1 cellular context compared by ENCODE assay signal in the genomic region with DNA sequence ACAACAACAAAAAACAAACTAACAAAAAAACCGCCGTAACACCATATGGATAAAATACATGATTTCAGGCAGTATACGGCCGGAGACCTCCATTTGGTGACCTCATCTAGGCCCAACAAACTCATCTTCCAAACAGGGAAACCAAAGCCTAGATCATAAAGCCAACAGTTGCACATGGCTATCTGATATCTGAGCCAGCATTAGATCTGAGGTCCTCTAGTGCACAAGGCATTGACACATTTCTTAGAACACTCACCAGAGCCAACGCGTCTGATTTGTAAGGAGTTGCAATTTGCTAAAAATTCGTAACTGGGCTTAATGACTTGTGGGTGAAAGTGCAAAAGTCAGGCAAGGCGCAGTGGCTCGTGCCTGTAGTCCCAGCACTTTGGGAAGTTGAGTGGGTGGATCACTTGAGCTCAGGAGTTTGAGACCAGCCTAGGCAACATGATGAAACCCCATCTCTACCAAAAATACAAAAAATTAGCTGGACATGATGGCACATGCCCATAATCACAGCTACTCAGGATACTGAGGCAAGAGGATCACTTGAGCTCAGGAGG.
TF ChIP-seq lines count a peak whose summit lies in the region.

No MANE protein-coding gene starts in this region.

TF ChIP-seq in K562, 482 proteins besides CTCF, POLR2A, EP300 and RAD21 (continued from another document and continues in another):
- TF ChIP-seq MAZ (CRISPR knock-in tag; conservative IDR thresholded peaks at IDR 0.05 in 1 of 2, IDR thresholded peaks at IDR 0.05 in 1 of 2) (peak in 1 of 2 experiments; percentile 44; a peak in 1 of 4 replicates), CXXC5 (CRISPR knock-in tag; IDR thresholded peaks at IDR 0.05) (peak; percentile 37; the same call in 1 of the 2 replicates), FOXK2 (conservative IDR thresholded peaks at IDR 0.05 in 1 of 2, IDR thresholded peaks at IDR 0.05 in 1 of 2; ENCODE audit: low read depth in 2 of 2) (no peak), MCM5 (IDR thresholded peaks at IDR 0.05; ENCODE audit: low read depth) (no peak), PHB2 (IDR thresholded peaks at IDR 0.05; ENCODE audit: low read depth) (no peak), NR2C1 (IDR thresholded peaks at IDR 0.05) (no peak), NR2C1 (tag; IDR thresholded peaks at IDR 0.05) (peak; percentile 76), FOXP1 (CRISPR knock-in tag; IDR thresholded peaks at IDR 0.05) (no peak), NCOA1 (IDR thresholded peaks at IDR 0.05; ENCODE audit: low read depth) (no peak), CEBPG (CRISPR knock-in tag; IDR thresholded peaks at IDR 0.05) (no peak), CEBPG (tag; conservative IDR thresholded peaks at IDR 0.05 in 1 of 2, IDR thresholded peaks at IDR 0.05 in 1 of 2) (peak in 1 of 2 experiments; percentile 56; a peak in 1 of 4 replicates), HDAC2 (IDR thresholded peaks at IDR 0.05) (no peak), ZFX (CRISPR knock-in tag; IDR thresholded peaks at IDR 0.05) (no peak), ZSCAN32 (CRISPR knock-in tag; IDR thresholded peaks at IDR 0.05) (no peak), EGR1 (conservative IDR thresholded peaks at IDR 0.05) (peak; percentile 62), ZNF561 (CRISPR knock-in tag; conservative IDR thresholded peaks at IDR 0.05) (no peak), NCOA2 (IDR thresholded peaks at IDR 0.05; ENCODE audit: partially characterized antibody in 2 of 2) (no peak), POLR2G (IDR thresholded peaks at IDR 0.05; ENCODE audit: low read depth, low read length) (no peak), EP400 (IDR thresholded peaks at IDR 0.05) (no peak), KDM4B (IDR thresholded peaks at IDR 0.05; ENCODE audit: borderline replicate concordance in 2 of 2, low read depth in 1 of 2) (no peak), ZNF184 (CRISPR knock-in tag; IDR thresholded peaks at IDR 0.05) (no peak)
- TF ChIP-seq, protein P1, sequence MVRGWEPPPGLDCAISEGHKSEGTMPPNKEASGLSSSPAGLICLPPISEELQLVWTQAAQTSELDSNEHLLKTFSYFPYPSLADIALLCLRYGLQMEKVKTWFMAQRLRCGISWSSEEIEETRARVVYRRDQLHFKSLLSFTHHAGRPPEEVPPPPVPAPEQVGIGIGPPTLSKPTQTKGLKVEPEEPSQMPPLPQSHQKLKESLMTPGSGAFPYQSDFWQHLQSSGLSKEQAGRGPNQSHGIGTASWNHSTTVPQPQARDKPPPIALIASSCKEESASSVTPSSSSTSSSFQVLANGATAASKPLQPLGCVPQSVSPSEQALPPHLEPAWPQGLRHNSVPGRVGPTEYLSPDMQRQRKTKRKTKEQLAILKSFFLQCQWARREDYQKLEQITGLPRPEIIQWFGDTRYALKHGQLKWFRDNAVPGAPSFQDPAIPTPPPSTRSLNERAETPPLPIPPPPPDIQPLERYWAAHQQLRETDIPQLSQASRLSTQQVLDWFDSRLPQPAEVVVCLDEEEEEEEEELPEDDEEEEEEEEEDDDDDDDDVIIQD (CRISPR knock-in tag; IDR thresholded peaks at IDR 0.05): no peak
- TF ChIP-seq, protein P2, sequence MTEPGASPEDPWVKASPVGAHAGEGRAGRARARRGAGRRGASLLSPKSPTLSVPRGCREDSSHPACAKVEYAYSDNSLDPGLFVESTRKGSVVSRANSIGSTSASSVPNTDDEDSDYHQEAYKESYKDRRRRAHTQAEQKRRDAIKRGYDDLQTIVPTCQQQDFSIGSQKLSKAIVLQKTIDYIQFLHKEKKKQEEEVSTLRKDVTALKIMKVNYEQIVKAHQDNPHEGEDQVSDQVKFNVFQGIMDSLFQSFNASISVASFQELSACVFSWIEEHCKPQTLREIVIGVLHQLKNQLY (CRISPR knock-in tag; conservative IDR thresholded peaks at IDR 0.05): no peak
- TF ChIP-seq, protein P3, sequence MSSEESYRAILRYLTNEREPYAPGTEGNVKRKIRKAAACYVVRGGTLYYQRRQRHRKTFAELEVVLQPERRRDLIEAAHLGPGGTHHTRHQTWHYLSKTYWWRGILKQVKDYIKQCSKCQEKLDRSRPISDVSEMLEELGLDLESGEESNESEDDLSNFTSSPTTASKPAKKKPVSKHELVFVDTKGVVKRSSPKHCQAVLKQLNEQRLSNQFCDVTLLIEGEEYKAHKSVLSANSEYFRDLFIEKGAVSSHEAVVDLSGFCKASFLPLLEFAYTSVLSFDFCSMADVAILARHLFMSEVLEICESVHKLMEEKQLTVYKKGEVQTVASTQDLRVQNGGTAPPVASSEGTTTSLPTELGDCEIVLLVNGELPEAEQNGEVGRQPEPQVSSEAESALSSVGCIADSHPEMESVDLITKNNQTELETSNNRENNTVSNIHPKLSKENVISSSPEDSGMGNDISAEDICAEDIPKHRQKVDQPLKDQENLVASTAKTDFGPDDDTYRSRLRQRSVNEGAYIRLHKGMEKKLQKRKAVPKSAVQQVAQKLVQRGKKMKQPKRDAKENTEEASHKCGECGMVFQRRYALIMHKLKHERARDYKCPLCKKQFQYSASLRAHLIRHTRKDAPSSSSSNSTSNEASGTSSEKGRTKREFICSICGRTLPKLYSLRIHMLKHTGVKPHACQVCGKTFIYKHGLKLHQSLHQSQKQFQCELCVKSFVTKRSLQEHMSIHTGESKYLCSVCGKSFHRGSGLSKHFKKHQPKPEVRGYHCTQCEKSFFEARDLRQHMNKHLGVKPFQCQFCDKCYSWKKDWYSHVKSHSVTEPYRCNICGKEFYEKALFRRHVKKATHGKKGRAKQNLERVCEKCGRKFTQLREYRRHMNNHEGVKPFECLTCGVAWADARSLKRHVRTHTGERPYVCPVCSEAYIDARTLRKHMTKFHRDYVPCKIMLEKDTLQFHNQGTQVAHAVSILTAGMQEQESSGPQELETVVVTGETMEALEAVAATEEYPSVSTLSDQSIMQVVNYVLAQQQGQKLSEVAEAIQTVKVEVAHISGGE (CRISPR knock-in tag; IDR thresholded peaks at IDR 0.05): no peak
- TF ChIP-seq, protein P4, sequence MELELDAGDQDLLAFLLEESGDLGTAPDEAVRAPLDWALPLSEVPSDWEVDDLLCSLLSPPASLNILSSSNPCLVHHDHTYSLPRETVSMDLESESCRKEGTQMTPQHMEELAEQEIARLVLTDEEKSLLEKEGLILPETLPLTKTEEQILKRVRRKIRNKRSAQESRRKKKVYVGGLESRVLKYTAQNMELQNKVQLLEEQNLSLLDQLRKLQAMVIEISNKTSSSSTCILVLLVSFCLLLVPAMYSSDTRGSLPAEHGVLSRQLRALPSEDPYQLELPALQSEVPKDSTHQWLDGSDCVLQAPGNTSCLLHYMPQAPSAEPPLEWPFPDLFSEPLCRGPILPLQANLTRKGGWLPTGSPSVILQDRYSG (tag; conservative IDR thresholded peaks at IDR 0.05; ENCODE audit: low read depth): no peak; the same call in 1 of the 2 replicates
- TF ChIP-seq, protein P5, sequence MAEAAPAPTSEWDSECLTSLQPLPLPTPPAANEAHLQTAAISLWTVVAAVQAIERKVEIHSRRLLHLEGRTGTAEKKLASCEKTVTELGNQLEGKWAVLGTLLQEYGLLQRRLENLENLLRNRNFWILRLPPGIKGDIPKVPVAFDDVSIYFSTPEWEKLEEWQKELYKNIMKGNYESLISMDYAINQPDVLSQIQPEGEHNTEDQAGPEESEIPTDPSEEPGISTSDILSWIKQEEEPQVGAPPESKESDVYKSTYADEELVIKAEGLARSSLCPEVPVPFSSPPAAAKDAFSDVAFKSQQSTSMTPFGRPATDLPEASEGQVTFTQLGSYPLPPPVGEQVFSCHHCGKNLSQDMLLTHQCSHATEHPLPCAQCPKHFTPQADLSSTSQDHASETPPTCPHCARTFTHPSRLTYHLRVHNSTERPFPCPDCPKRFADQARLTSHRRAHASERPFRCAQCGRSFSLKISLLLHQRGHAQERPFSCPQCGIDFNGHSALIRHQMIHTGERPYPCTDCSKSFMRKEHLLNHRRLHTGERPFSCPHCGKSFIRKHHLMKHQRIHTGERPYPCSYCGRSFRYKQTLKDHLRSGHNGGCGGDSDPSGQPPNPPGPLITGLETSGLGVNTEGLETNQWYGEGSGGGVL (CRISPR knock-in tag; IDR thresholded peaks at IDR 0.05): no peak
- TF ChIP-seq, protein P6, sequence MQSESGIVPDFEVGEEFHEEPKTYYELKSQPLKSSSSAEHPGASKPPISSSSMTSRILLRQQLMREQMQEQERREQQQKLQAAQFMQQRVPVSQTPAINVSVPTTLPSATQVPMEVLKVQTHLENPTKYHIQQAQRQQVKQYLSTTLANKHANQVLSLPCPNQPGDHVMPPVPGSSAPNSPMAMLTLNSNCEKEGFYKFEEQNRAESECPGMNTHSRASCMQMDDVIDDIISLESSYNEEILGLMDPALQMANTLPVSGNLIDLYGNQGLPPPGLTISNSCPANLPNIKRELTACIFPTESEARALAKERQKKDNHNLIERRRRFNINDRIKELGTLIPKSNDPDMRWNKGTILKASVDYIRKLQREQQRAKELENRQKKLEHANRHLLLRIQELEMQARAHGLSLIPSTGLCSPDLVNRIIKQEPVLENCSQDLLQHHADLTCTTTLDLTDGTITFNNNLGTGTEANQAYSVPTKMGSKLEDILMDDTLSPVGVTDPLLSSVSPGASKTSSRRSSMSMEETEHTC (IDR thresholded peaks at IDR 0.05): no peak
- TF ChIP-seq, protein P7, sequence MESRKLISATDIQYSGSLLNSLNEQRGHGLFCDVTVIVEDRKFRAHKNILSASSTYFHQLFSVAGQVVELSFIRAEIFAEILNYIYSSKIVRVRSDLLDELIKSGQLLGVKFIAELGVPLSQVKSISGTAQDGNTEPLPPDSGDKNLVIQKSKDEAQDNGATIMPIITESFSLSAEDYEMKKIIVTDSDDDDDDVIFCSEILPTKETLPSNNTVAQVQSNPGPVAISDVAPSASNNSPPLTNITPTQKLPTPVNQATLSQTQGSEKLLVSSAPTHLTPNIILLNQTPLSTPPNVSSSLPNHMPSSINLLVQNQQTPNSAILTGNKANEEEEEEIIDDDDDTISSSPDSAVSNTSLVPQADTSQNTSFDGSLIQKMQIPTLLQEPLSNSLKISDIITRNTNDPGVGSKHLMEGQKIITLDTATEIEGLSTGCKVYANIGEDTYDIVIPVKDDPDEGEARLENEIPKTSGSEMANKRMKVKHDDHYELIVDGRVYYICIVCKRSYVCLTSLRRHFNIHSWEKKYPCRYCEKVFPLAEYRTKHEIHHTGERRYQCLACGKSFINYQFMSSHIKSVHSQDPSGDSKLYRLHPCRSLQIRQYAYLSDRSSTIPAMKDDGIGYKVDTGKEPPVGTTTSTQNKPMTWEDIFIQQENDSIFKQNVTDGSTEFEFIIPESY (CRISPR knock-in tag; IDR thresholded peaks at IDR 0.05): peak; percentile 44; the same call in 1 of the 2 replicates
- TF ChIP-seq, protein P8, sequence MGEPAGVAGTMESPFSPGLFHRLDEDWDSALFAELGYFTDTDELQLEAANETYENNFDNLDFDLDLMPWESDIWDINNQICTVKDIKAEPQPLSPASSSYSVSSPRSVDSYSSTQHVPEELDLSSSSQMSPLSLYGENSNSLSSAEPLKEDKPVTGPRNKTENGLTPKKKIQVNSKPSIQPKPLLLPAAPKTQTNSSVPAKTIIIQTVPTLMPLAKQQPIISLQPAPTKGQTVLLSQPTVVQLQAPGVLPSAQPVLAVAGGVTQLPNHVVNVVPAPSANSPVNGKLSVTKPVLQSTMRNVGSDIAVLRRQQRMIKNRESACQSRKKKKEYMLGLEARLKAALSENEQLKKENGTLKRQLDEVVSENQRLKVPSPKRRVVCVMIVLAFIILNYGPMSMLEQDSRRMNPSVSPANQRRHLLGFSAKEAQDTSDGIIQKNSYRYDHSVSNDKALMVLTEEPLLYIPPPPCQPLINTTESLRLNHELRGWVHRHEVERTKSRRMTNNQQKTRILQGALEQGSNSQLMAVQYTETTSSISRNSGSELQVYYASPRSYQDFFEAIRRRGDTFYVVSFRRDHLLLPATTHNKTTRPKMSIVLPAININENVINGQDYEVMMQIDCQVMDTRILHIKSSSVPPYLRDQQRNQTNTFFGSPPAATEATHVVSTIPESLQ (CRISPR knock-in tag; IDR thresholded peaks at IDR 0.05): no peak
- TF ChIP-seq, protein P9, sequence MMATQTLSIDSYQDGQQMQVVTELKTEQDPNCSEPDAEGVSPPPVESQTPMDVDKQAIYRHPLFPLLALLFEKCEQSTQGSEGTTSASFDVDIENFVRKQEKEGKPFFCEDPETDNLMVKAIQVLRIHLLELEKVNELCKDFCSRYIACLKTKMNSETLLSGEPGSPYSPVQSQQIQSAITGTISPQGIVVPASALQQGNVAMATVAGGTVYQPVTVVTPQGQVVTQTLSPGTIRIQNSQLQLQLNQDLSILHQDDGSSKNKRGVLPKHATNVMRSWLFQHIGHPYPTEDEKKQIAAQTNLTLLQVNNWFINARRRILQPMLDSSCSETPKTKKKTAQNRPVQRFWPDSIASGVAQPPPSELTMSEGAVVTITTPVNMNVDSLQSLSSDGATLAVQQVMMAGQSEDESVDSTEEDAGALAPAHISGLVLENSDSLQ (IDR thresholded peaks at IDR 0.05): no peak
- TF ChIP-seq, protein P10, sequence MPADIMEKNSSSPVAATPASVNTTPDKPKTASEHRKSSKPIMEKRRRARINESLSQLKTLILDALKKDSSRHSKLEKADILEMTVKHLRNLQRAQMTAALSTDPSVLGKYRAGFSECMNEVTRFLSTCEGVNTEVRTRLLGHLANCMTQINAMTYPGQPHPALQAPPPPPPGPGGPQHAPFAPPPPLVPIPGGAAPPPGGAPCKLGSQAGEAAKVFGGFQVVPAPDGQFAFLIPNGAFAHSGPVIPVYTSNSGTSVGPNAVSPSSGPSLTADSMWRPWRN (IDR thresholded peaks at IDR 0.05; ENCODE audit: low read depth): no peak
- TF ChIP-seq, protein P11, sequence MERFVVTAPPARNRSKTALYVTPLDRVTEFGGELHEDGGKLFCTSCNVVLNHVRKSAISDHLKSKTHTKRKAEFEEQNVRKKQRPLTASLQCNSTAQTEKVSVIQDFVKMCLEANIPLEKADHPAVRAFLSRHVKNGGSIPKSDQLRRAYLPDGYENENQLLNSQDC (CRISPR knock-in tag; IDR thresholded peaks at IDR 0.05): no peak
- TF ChIP-seq, protein P12, sequence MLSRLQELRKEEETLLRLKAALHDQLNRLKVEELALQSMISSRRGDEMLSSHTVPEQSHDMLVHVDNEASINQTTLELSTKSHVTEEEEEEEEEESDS (CRISPR knock-in tag; IDR thresholded peaks at IDR 0.05): no peak
- TF ChIP-seq, protein P13, sequence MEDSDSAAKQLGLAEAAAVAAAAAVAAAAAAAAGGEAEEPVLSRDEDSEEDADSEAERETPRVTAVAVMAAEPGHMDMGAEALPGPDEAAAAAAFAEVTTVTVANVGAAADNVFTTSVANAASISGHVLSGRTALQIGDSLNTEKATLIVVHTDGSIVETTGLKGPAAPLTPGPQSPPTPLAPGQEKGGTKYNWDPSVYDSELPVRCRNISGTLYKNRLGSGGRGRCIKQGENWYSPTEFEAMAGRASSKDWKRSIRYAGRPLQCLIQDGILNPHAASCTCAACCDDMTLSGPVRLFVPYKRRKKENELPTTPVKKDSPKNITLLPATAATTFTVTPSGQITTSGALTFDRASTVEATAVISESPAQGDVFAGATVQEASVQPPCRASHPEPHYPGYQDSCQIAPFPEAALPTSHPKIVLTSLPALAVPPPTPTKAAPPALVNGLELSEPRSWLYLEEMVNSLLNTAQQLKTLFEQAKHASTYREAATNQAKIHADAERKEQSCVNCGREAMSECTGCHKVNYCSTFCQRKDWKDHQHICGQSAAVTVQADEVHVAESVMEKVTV (CRISPR knock-in tag; IDR thresholded peaks at IDR 0.05): no peak
- TF ChIP-seq, protein P14, sequence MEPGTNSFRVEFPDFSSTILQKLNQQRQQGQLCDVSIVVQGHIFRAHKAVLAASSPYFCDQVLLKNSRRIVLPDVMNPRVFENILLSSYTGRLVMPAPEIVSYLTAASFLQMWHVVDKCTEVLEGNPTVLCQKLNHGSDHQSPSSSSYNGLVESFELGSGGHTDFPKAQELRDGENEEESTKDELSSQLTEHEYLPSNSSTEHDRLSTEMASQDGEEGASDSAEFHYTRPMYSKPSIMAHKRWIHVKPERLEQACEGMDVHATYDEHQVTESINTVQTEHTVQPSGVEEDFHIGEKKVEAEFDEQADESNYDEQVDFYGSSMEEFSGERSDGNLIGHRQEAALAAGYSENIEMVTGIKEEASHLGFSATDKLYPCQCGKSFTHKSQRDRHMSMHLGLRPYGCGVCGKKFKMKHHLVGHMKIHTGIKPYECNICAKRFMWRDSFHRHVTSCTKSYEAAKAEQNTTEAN (CRISPR knock-in tag; IDR thresholded peaks at IDR 0.05): no peak
